1 cellular context compared by ENCODE assay signal in the genomic region with DNA sequence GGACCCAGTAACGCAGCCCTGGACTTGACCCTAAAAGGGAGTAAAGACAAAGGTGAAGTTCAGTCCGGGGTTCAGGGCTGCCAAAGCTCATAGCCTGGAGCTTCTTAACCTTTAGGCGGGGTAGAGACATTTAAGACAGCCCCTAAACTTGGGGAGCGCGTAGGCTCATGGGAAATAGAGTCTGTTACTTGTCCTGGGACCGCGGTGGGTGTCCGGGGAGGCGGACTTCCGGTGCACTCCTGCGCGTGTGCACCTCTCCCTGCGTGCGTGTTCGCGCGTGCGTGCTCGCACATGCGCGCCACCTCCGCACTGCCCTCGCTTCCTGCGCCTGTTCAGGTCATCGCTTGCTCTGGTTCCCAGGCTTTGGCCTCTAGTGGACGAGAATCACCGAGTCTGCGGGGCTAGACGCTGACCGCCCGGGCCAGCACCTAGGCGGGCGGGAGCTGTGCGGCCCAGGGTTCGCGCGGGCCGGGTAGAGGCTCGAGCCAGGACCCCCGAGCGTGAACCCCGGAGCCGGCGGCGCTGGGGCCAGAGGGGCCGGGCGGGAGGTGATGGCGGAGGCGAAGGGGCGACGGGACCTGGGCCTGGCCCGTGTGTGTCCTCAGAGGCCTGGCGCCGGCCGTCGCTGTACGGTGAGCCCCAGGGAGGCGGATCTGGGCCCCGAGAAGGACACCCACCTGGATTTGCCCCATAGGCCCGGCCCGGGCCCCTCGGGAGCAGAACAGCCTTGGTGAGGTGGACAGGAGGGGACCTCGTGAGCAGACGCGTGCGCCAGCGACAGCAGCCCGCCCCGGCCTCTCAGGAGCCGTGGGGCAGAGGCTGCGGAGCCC.
TF ChIP-seq lines count a peak whose summit lies in the region.
"Not testable (repeated sequence)": the region's sequence is repeated elsewhere in the genome, so short reads cannot be mapped to it uniquely, and the experiment has no call there.

No MANE protein-coding gene starts in this region.

TF ChIP-seq in K562, 482 proteins besides CTCF, POLR2A, EP300 and RAD21 (continued from another document and continues in another):
- TF ChIP-seq ZNF511 (CRISPR knock-in tag; IDR thresholded peaks at IDR 0.05), result peak; percentile 62; the same call in 1 of the 2 replicates
- 0 out of 2 replicates have a peak, but pooled peaks have one; percentile 37 for TF ChIP-seq NR1H2 (CRISPR knock-in tag; IDR thresholded peaks at IDR 0.05)
- TF ChIP-seq KLF1 (tag; IDR thresholded peaks at IDR 0.05), result peak; percentile 72
- peak; percentile 65 for TF ChIP-seq PHF20 (IDR thresholded peaks at IDR 0.05; ENCODE audit: partially characterized antibody)
- peak; percentile 77; the same call in 1 of the 2 replicates for TF ChIP-seq TOE1 (IDR thresholded peaks at IDR 0.05; ENCODE audit: borderline replicate concordance)
- not testable (repeated sequence) for TF ChIP-seq TOE1 (CRISPR knock-in tag; IDR thresholded peaks at IDR 0.05; ENCODE audit: borderline replicate concordance, low read depth)
- peak; percentile 85; the same call in 1 of the 2 replicates for TF ChIP-seq HMGXB4 (CRISPR knock-in tag; IDR thresholded peaks at IDR 0.05)
- TF ChIP-seq, protein P1, sequence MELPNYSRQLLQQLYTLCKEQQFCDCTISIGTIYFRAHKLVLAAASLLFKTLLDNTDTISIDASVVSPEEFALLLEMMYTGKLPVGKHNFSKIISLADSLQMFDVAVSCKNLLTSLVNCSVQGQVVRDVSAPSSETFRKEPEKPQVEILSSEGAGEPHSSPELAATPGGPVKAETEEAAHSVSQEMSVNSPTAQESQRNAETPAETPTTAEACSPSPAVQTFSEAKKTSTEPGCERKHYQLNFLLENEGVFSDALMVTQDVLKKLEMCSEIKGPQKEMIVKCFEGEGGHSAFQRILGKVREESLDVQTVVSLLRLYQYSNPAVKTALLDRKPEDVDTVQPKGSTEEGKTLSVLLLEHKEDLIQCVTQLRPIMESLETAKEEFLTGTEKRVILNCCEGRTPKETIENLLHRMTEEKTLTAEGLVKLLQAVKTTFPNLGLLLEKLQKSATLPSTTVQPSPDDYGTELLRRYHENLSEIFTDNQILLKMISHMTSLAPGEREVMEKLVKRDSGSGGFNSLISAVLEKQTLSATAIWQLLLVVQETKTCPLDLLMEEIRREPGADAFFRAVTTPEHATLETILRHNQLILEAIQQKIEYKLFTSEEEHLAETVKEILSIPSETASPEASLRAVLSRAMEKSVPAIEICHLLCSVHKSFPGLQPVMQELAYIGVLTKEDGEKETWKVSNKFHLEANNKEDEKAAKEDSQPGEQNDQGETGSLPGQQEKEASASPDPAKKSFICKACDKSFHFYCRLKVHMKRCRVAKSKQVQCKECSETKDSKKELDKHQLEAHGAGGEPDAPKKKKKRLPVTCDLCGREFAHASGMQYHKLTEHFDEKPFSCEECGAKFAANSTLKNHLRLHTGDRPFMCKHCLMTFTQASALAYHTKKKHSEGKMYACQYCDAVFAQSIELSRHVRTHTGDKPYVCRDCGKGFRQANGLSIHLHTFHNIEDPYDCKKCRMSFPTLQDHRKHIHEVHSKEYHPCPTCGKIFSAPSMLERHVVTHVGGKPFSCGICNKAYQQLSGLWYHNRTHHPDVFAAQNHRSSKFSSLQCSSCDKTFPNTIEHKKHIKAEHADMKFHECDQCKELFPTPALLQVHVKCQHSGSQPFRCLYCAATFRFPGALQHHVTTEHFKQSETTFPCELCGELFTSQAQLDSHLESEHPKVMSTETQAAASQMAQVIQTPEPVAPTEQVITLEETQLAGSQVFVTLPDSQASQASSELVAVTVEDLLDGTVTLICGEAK (IDR thresholded peaks at IDR 0.05), result peak; percentile 87
- TF ChIP-seq, protein P1 (CRISPR knock-in tag; IDR thresholded peaks at IDR 0.05), result not testable (repeated sequence)
- peak in 1 of 2 experiments; percentile 22; a peak in 1 of 4 replicates for TF ChIP-seq MLX (CRISPR knock-in tag; conservative IDR thresholded peaks at IDR 0.05)
- peak in 1 of 2 experiments; percentile 84 for TF ChIP-seq AFF1 (IDR thresholded peaks at IDR 0.05; ENCODE audit: low read depth in 1 of 2, partially characterized antibody in 2 of 2)
- peak; percentile 96 for TF ChIP-seq GABPB1 (CRISPR knock-in tag; IDR thresholded peaks at IDR 0.05)
- TF ChIP-seq ESRRA (IDR thresholded peaks at IDR 0.05; ENCODE audit: borderline replicate concordance, low read depth), result peak; percentile 81
- TF ChIP-seq, protein P2, sequence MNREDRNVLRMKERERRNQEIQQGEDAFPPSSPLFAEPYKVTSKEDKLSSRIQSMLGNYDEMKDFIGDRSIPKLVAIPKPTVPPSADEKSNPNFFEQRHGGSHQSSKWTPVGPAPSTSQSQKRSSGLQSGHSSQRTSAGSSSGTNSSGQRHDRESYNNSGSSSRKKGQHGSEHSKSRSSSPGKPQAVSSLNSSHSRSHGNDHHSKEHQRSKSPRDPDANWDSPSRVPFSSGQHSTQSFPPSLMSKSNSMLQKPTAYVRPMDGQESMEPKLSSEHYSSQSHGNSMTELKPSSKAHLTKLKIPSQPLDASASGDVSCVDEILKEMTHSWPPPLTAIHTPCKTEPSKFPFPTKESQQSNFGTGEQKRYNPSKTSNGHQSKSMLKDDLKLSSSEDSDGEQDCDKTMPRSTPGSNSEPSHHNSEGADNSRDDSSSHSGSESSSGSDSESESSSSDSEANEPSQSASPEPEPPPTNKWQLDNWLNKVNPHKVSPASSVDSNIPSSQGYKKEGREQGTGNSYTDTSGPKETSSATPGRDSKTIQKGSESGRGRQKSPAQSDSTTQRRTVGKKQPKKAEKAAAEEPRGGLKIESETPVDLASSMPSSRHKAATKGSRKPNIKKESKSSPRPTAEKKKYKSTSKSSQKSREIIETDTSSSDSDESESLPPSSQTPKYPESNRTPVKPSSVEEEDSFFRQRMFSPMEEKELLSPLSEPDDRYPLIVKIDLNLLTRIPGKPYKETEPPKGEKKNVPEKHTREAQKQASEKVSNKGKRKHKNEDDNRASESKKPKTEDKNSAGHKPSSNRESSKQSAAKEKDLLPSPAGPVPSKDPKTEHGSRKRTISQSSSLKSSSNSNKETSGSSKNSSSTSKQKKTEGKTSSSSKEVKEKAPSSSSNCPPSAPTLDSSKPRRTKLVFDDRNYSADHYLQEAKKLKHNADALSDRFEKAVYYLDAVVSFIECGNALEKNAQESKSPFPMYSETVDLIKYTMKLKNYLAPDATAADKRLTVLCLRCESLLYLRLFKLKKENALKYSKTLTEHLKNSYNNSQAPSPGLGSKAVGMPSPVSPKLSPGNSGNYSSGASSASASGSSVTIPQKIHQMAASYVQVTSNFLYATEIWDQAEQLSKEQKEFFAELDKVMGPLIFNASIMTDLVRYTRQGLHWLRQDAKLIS (CRISPR knock-in tag; IDR thresholded peaks at IDR 0.05), result peak; percentile 52; the same call in 1 of the 2 replicates
- 0 out of 2 replicates have a peak, but pooled peaks have one; percentile 24 for TF ChIP-seq SP1 (CRISPR knock-in tag; IDR thresholded peaks at IDR 0.05)
- TF ChIP-seq MLLT1 (IDR thresholded peaks at IDR 0.05), result peak in 1 of 2 experiments; percentile 60; a peak in 1 of 4 replicates
- peak; percentile 86 for TF ChIP-seq ZFX (CRISPR knock-in tag; IDR thresholded peaks at IDR 0.05)
- peak; percentile 51; the same call in 1 of the 2 replicates for TF ChIP-seq CBX1 (IDR thresholded peaks at IDR 0.05; ENCODE audit: low read depth)
- 0 out of 2 replicates have a peak, but pooled peaks have one; percentile 57 for TF ChIP-seq TARDBP (IDR thresholded peaks at IDR 0.05)
- TF ChIP-seq KDM4B (IDR thresholded peaks at IDR 0.05; ENCODE audit: borderline replicate concordance in 2 of 2, low read depth in 1 of 2), result peak in 1 of 2 experiments; percentile 50; a peak in 1 of 4 replicates
- TF ChIP-seq ZNF133 (CRISPR knock-in tag; IDR thresholded peaks at IDR 0.05), result 0 out of 2 replicates have a peak, but pooled peaks have one; percentile 6
- peak; percentile 50; the same call in 1 of the 2 replicates for TF ChIP-seq PHF8 (IDR thresholded peaks at IDR 0.05; ENCODE audit: borderline replicate concordance, low read length)
- TF ChIP-seq POU5F1 (IDR thresholded peaks at IDR 0.05; ENCODE audit: borderline replicate concordance, low read depth, low read length, partially characterized antibody), result peak; percentile 27
- peak; percentile 57 for TF ChIP-seq RBBP5 (IDR thresholded peaks at IDR 0.05; ENCODE audit: borderline replicate concordance, insufficient read depth, low read length, poor library complexity, severe bottlenecking)
- TF ChIP-seq POLR2B (IDR thresholded peaks at IDR 0.05; ENCODE audit: low read depth, partially characterized antibody), result peak; percentile 88
